In the genomic region with DNA sequence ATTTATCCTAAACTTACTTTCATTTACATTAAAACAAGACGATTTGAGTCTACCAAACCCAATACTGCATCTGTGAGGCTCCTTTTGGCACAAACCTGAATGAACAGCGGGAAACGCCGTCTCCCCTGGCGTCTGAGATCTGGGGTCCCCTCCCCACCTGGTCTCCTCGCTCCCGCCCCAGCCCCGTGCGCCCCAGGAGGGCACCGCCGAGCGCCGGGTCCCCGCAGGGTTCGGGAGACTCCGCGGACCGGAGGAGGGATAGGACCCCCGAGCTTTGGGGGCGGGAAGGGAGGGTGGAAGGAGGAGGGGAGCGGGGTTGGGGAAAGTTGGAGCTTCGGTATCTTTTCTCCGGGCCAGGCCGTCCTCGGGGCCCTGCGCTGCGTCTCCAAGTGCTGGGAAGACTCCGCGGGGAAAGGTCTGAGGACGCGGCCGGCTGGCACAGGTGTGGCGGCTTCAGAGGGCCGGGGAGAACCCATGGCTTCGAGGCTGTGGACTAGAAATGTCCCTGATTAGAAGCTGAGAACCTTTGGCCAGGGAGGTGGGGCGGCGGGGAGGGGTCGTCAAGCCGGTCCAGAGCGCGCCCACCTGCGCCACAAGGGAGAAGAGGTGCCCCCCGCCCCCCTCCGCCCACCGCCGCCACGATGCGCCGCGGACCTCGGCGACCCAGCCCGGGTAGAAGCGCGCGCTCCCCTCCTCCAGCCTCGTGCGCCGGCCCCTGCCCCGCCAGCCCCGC, we compare ENCODE assay signal across 8 cellular contexts. TPM values are rescaled to one million over a fixed set of nuclear protein-coding genes. Genes with fewer than 3 reads are reported as not detected.
DNase-seq lines count a peak whose midpoint lies in the region; ATAC-seq, FAIRE-seq and TF ChIP-seq lines count a peak whose summit lies in the region.

No MANE protein-coding gene starts in this region.

- no peaks in the 10 kb centered on the region for H3K9me3 Mint-ChIP-seq in activated naive CD4-positive, alpha-beta T cell treated with anti-CD3 and anti-CD28 coated beads, Interleukin-2, amount 10 ng/mL, durations not matched to agents 7 days and 5 days
- no peaks in the 10 kb centered on the region for H3K9me3 Mint-ChIP-seq in astrocyte (ENCODE audit: unreplicated experiment)

- H3K27me3 ChIP-seq in astrocyte (ENCODE audit: insufficient read depth, low read length) (peaks cover 23% of the 10 kb centered on the region), right lobe of liver (peaks cover 0 to 27% of the 10 kb centered on the region in 2 donors)

- TF ChIP-seq CTCF in astrocyte (IDR thresholded peaks at IDR 0.05; ENCODE audit: insufficient read depth, low read depth, low read length): no peak
- no peak for TF ChIP-seq CTCF in right lobe of liver (IDR thresholded peaks at IDR 0.05)

- H3K4me1 ChIP-seq in astrocyte (ENCODE audit: insufficient read depth, low read length): peaks cover 4% of the 10 kb centered on the region
- peaks cover 0 to 10% (median 5%) of the 10 kb centered on the region in 4 donors for H3K4me1 ChIP-seq in right lobe of liver
- no peaks in the 10 kb centered on the region for H3K4me1 ChIP-seq in urinary bladder (ENCODE audit: insufficient read depth)

- no peak for FAIRE-seq in astrocyte (lab: Jason Lieb, UNC)

- ATAC-seq in right lobe of liver (peak; percentile 33 to 52 (median 36)), HG02798 (IDR thresholded peaks at IDR 0.05; ENCODE audit: poor library complexity, unreplicated experiment) (no peak)

- H3K79me2 ChIP-seq in astrocyte (ENCODE audit: insufficient read depth, low read length): no peaks in the 10 kb centered on the region

- TF ChIP-seq POLR2A in right lobe of liver (IDR thresholded peaks at IDR 0.05): no peak

- intact Hi-C loops in right lobe of liver (cut with DNase I): no loop called here

- CTCF ChIA-PET in activated naive CD4-positive, alpha-beta T cell treated with anti-CD3 and anti-CD28 coated beads, Interleukin-2, amount 10 ng/mL, durations not matched to agents 7 days and 5 days (lab: Charles Lee): no interaction called here

- peak overlapping the region; percentile 46 for H3K9ac ChIP-seq in astrocyte (ENCODE audit: low read length)

- H3K27ac ChIP-seq in astrocyte (ENCODE audit: low read depth, low read length) (no peak overlapping the region), right lobe of liver (no peak overlapping the region), urinary bladder (ENCODE audit: low read depth) (no peak overlapping the region)

- WGBS in right lobe of liver (ENCODE audit: insufficient coverage, low coverage, low lambda C conversion rate, missing lambda C conversion rate): 0% methylated on average over 11 of the region's 61 CpGs
- WGBS in urinary bladder: under 1% methylated on average over 61 of the region's 61 CpGs

- H3K4me2 ChIP-seq in astrocyte (ENCODE audit: low read length): peak overlapping the region; percentile 78

- H3K4me3 Mint-ChIP-seq in activated naive CD4-positive, alpha-beta T cell treated with anti-CD3 and anti-CD28 coated beads, Interleukin-2, amount 10 ng/mL, durations not matched to agents 7 days and 5 days: peak overlapping the region; percentile 57
- peak overlapping the region; percentile 86 for H3K4me3 Mint-ChIP-seq in astrocyte (ENCODE audit: unreplicated experiment)

- H3K27ac Mint-ChIP-seq in activated naive CD4-positive, alpha-beta T cell treated with anti-CD3 and anti-CD28 coated beads, Interleukin-2, amount 10 ng/mL, durations not matched to agents 7 days and 5 days: no peak overlapping the region
- no peak overlapping the region for H3K27ac Mint-ChIP-seq in astrocyte (ENCODE audit: unreplicated experiment)

- H3K4me1 Mint-ChIP-seq in activated naive CD4-positive, alpha-beta T cell treated with anti-CD3 and anti-CD28 coated beads, Interleukin-2, amount 10 ng/mL, durations not matched to agents 7 days and 5 days: peaks cover 33% of the 10 kb centered on the region
- H3K4me1 Mint-ChIP-seq in astrocyte (ENCODE audit: low read depth, unreplicated experiment): no peaks in the 10 kb centered on the region

- no peaks in the 10 kb centered on the region for H3K9me3 ChIP-seq in astrocyte (ENCODE audit: insufficient read depth, low read depth, low read length)
- no peaks in the 10 kb centered on the region for H3K9me3 ChIP-seq in right lobe of liver

- no peaks in the 10 kb centered on the region for H3K36me3 Mint-ChIP-seq in activated naive CD4-positive, alpha-beta T cell treated with anti-CD3 and anti-CD28 coated beads, Interleukin-2, amount 10 ng/mL, durations not matched to agents 7 days and 5 days
- H3K36me3 Mint-ChIP-seq in astrocyte (ENCODE audit: low read depth, unreplicated experiment): no peaks in the 10 kb centered on the region

- H3K36me3 ChIP-seq in astrocyte (ENCODE audit: insufficient read depth, low read length): no peaks in the 10 kb centered on the region
- no peaks in the 10 kb centered on the region for H3K36me3 ChIP-seq in right lobe of liver
- H3K36me3 ChIP-seq in urinary bladder (ENCODE audit: insufficient read depth): no peaks in the 10 kb centered on the region

- no peak for DNase-seq in activated naive CD4-positive, alpha-beta T cell treated with anti-CD3 and anti-CD28 coated beads, Interleukin-2, amount 10 ng/mL, durations not matched to agents 7 days and 5 days
- no peak for DNase-seq in activated naive CD4-positive, alpha-beta T cell treated with anti-CD3 and anti-CD28 coated beads, Interleukin-2, amount 50 U/mL, for 16 hours
- DNase-seq in astrocyte (ENCODE audit: low read depth): no peak
- DNase-seq in right lobe of liver: peak in 1 of 3 donors; percentile 33
- DNase-seq in RKO (ENCODE audit: low spot score): no peak
- no peak for DNase-seq in NCI-H146 treated with DMSO at 0.1 percent for 48 hours (lab: John Stamatoyannopoulos, UW; ENCODE audit: unreplicated experiment)

- H4K20me1 ChIP-seq in astrocyte (ENCODE audit: insufficient read depth, low read length): no peaks in the 10 kb centered on the region

- peak overlapping the region; percentile 56 for H2AFZ ChIP-seq in astrocyte (ENCODE audit: low read depth, low read length)

- H3K27me3 Mint-ChIP-seq in activated naive CD4-positive, alpha-beta T cell treated with anti-CD3 and anti-CD28 coated beads, Interleukin-2, amount 10 ng/mL, durations not matched to agents 7 days and 5 days: peaks cover 43% of the 10 kb centered on the region
- H3K27me3 Mint-ChIP-seq in astrocyte (ENCODE audit: low read depth, unreplicated experiment): peaks cover 27% of the 10 kb centered on the region

- H3K4me3 ChIP-seq in astrocyte (ENCODE audit: insufficient read depth, low read depth, low read length) (peak overlapping the region; percentile 8), right lobe of liver (peak overlapping the region; percentile 26 to 45 (median 45)), urinary bladder (ENCODE audit: low read depth, low read length) (peak overlapping the region; percentile 64)

RNA-seq across cellular contexts. Expression of gene SNTG2, which starts 0.6 kb away (rescaled TPM):
- total RNA-seq in astrocyte (1.9 TPM in 2 replicates), right lobe of liver (not detected), urinary bladder (0.69 TPM)
- polyA plus RNA-seq in urinary bladder: 1.6 TPM

Comparison
In these comparisons a context has a peak if more than half of its experiments do, and no peak if none do; other contexts are left out.
1. H3K4me3 ChIP-seq: peak in every context shown above with its lines; median percentile 64 in urinary bladder; 45 in right lobe of liver; 8 in astrocyte.